15 cellular contexts compared by ENCODE assay signal in genomic region chr9:128895556-128895955, GRCh38. TPM values are rescaled to one million over a fixed set of nuclear protein-coding genes. Genes with fewer than 3 reads are reported as not detected.
DNase-seq lines count a peak whose midpoint lies in the region; ATAC-seq and TF ChIP-seq lines count a peak whose summit lies in the region.
"Had no signal": no experiment of that assay in that cellular context is flagged by ENCODE, and none has a peak within 500 bp of the region (broad histone marks: within the 10 kb centered on the region; RNA-seq: fewer than 3 reads in every experiment).

No MANE protein-coding gene starts in this region.

- 56 to 80% methylated on average over 4 of the region's 4 CpGs for WGBS in esophagus, 2 donors
- WGBS in hepatocyte (ENCODE audit: low lambda C conversion rate, missing lambda C conversion rate) = 62% methylated on average over 4 of the region's 4 CpGs

- no peak overlapping the region for H2AFZ ChIP-seq in hepatocyte

- peak overlapping the region; percentile 14 to 50 for H3K27ac ChIP-seq in esophagus (ENCODE audit: low read depth in 2 of 2, low read length in 1 of 2)
- H3K27ac ChIP-seq in hepatocyte = no peak overlapping the region
- H3K27ac ChIP-seq: HL-60 had no signal

- no peak for ATAC-seq in stimulated activated memory B cell treated with anti-CD40 and anti-IgM and Interleukin-4, amounts not matched to agents 10 μg/mL and 1 μg/mL and 100 μg/mL, for 72 hours
- no peak for ATAC-seq in GM21526 (IDR thresholded peaks at IDR 0.05; ENCODE audit: low FRiP score, unreplicated experiment)
- ATAC-seq in GM21528 (IDR thresholded peaks at IDR 0.05; ENCODE audit: low FRiP score, unreplicated experiment) = no peak
- ATAC-seq: gastroesophageal sphincter had no signal

- TF ChIP-seq CTCF in hepatocyte (IDR thresholded peaks at IDR 0.05; ENCODE audit: poor library complexity) = no peak

- no peaks in the 10 kb centered on the region for H3K27me3 Mint-ChIP-seq in T-helper 2 cell treated with Interferon-gamma antibody and Interleukin-4, amounts not matched to agents 5 μg/mL and 100 μg/mL, for 36 hours (ENCODE audit: low read depth)
- H3K27me3 Mint-ChIP-seq in stimulated activated memory B cell treated with anti-CD40 and anti-IgM and Interleukin-4, amounts not matched to agents 10 μg/mL and 1 μg/mL and 100 μg/mL, for 72 hours = no peaks in the 10 kb centered on the region

- H3K9me3 ChIP-seq in esophagus (ENCODE audit: control insufficient read depth in 2 of 2, insufficient read depth in 1 of 2, low read depth in 1 of 2, low read length in 1 of 2) (no peaks in the 10 kb centered on the region), hepatocyte (ENCODE audit: low read depth) (no peaks in the 10 kb centered on the region)
- H3K9me3 ChIP-seq: ascending aorta, gastroesophageal sphincter, upper lobe of left lung had no signal

- H3K4me3 ChIP-seq in esophagus (ENCODE audit: low read depth in 1 of 2, low read length in 2 of 2) (no peak overlapping the region), hepatocyte (no peak overlapping the region)
- H3K4me3 ChIP-seq: ascending aorta, gastroesophageal sphincter, smooth muscle cell, upper lobe of left lung had no signal

- no peaks in the 10 kb centered on the region for H3K9me3 Mint-ChIP-seq in T-helper 2 cell treated with Interferon-gamma antibody and Interleukin-4, amounts not matched to agents 5 μg/mL and 100 μg/mL, for 36 hours
- H3K9me3 Mint-ChIP-seq in stimulated activated memory B cell treated with anti-CD40 and anti-IgM and Interleukin-4, amounts not matched to agents 10 μg/mL and 1 μg/mL and 100 μg/mL, for 72 hours = no peaks in the 10 kb centered on the region

- H3K36me3 ChIP-seq in esophagus (ENCODE audit: control insufficient read depth in 2 of 2, insufficient read depth in 2 of 2, low read length in 1 of 2) (peaks cover 4 to 9% of the 10 kb centered on the region in 2 donors), hepatocyte (replicated peaks; ENCODE audit: insufficient read depth, low read depth) (no peaks in the 10 kb centered on the region)

- no peak for DNase-seq in T-helper 2 cell treated with Interferon-gamma antibody and Interleukin-4, amounts not matched to agents 5 μg/mL and 100 μg/mL, for 36 hours (ENCODE audit: low spot score)
- DNase-seq in T-helper 2 cell (no peak), NCI-H226 (peak; percentile 25), hepatocyte (ENCODE audit: low spot score) (no peak)
- DNase-seq: NCI-H524, SHP77, upper lobe of left lung had no signal

- H3K27me3 ChIP-seq in esophagus (ENCODE audit: control insufficient read depth in 1 of 2, insufficient read depth in 2 of 2, low read length in 2 of 2) (no peaks in the 10 kb centered on the region), hepatocyte (no peaks in the 10 kb centered on the region)
- H3K27me3 ChIP-seq: ascending aorta, gastroesophageal sphincter, upper lobe of left lung had no signal

- peaks cover 43% of the 10 kb centered on the region for H3K4me1 Mint-ChIP-seq in T-helper 2 cell treated with Interferon-gamma antibody and Interleukin-4, amounts not matched to agents 5 μg/mL and 100 μg/mL, for 36 hours (ENCODE audit: low read depth)
- H3K4me1 Mint-ChIP-seq in stimulated activated memory B cell treated with anti-CD40 and anti-IgM and Interleukin-4, amounts not matched to agents 10 μg/mL and 1 μg/mL and 100 μg/mL, for 72 hours = peaks cover 45% of the 10 kb centered on the region

- H3K4me2 ChIP-seq in hepatocyte = no peak overlapping the region
- H3K4me2 ChIP-seq: smooth muscle cell had no signal

- no peaks in the 10 kb centered on the region for H3K9me2 ChIP-seq in hepatocyte (replicated peaks; ENCODE audit: insufficient read depth)

- peaks cover 60% of the 10 kb centered on the region for H3K36me3 Mint-ChIP-seq in T-helper 2 cell treated with Interferon-gamma antibody and Interleukin-4, amounts not matched to agents 5 μg/mL and 100 μg/mL, for 36 hours (ENCODE audit: low read depth)
- peaks cover 33% of the 10 kb centered on the region for H3K36me3 Mint-ChIP-seq in stimulated activated memory B cell treated with anti-CD40 and anti-IgM and Interleukin-4, amounts not matched to agents 10 μg/mL and 1 μg/mL and 100 μg/mL, for 72 hours

- peaks cover 22 to 37% of the 10 kb centered on the region in 2 donors for H3K4me1 ChIP-seq in esophagus (ENCODE audit: control insufficient read depth in 2 of 2, insufficient read depth in 2 of 2, low read length in 1 of 2)
- H3K4me1 ChIP-seq in hepatocyte (ENCODE audit: insufficient read depth) = peaks cover 13% of the 10 kb centered on the region

- H4K20me1 ChIP-seq in hepatocyte (ENCODE audit: insufficient read depth, poor library complexity, severe bottlenecking) = no peaks in the 10 kb centered on the region

- no peak overlapping the region for H3K4me3 Mint-ChIP-seq in T-helper 2 cell treated with Interferon-gamma antibody and Interleukin-4, amounts not matched to agents 5 μg/mL and 100 μg/mL, for 36 hours
- no peak overlapping the region for H3K4me3 Mint-ChIP-seq in stimulated activated memory B cell treated with anti-CD40 and anti-IgM and Interleukin-4, amounts not matched to agents 10 μg/mL and 1 μg/mL and 100 μg/mL, for 72 hours

- H3K79me2 ChIP-seq in hepatocyte = peaks cover 27% of the 10 kb centered on the region

- H3K27ac Mint-ChIP-seq in T-helper 2 cell treated with Interferon-gamma antibody and Interleukin-4, amounts not matched to agents 5 μg/mL and 100 μg/mL, for 36 hours = peak overlapping the region; percentile 52
- H3K27ac Mint-ChIP-seq in stimulated activated memory B cell treated with anti-CD40 and anti-IgM and Interleukin-4, amounts not matched to agents 10 μg/mL and 1 μg/mL and 100 μg/mL, for 72 hours = peak overlapping the region; percentile 53

RNA-seq across cellular contexts. Expression of gene LRRC8A, which starts 13.6 kb away (rescaled TPM):
- polyA plus RNA-seq in esophagus (10 to 100 TPM; 38.5 to 55.6 TPM), hepatocyte (46.8 and 55.6 TPM in 2 replicates)
- total RNA-seq in hepatocyte = 28.8 and 30.7 TPM in 2 replicates

RNA-seq across cellular contexts. Expression of gene KYAT1, which starts 13.8 kb away (rescaled TPM):
- polyA plus RNA-seq in esophagus (1 to 10 TPM; 4.0 to 6.7 TPM), hepatocyte (8.4 and 8.7 TPM in 2 replicates)
- 5.1 and 7.9 TPM in 2 replicates for total RNA-seq in hepatocyte

RNA-seq across cellular contexts. Expression of gene PHYHD1, which starts 25.2 kb away (rescaled TPM):
- polyA plus RNA-seq in esophagus (10 to 100 TPM; 19.8 to 39.5 TPM), hepatocyte (25.7 and 32.3 TPM in 2 replicates)
- 12.6 and 20.3 TPM in 2 replicates for total RNA-seq in hepatocyte

RNA-seq across cellular contexts. Expression of gene DOLK, which starts 51.8 kb away (rescaled TPM):
- polyA plus RNA-seq in esophagus (10 to 100 TPM in 1 of 2 donors, 1 to 10 TPM in 1; 5.3 to 11.6 TPM), hepatocyte (37.4 and 45.0 TPM in 2 replicates)
- 30.2 and 34.2 TPM in 2 replicates for total RNA-seq in hepatocyte

RNA-seq across cellular contexts. Expression of gene NUP188, which starts 51.9 kb away (rescaled TPM):
- 10 to 100 TPM; 19.7 to 21.8 TPM for polyA plus RNA-seq in esophagus
- 24.4 and 28.1 TPM in 2 replicates for total RNA-seq in hepatocyte
- polyA plus RNA-seq in hepatocyte = 28.1 and 31.2 TPM in 2 replicates
